ENCODE assay signal across 1 cellular context in genomic region chr17:17811381-17812210, GRCh38.
TF ChIP-seq lines count a peak whose summit lies in the region.

No MANE protein-coding gene starts in this region.

TF ChIP-seq in HEK293, 187 proteins besides CTCF, POLR2A, EP300 and RAD21 (continued from another document and continues in another):
- TF ChIP-seq REPIN1 (tag by site-specific recombination; IDR thresholded peaks at IDR 0.05; ENCODE audit: low read depth) = no peak
- TF ChIP-seq ZNF426 (tag by site-specific recombination; IDR thresholded peaks at IDR 0.05) = no peak
- TF ChIP-seq FEZF1 (tag by site-specific recombination; IDR thresholded peaks at IDR 0.05) = no peak
- no peak for TF ChIP-seq ZNF558 (tag by site-specific recombination; IDR thresholded peaks at IDR 0.05)
- no peak for TF ChIP-seq ZNF214 (tag by site-specific recombination; IDR thresholded peaks at IDR 0.05; ENCODE audit: borderline replicate concordance)
- no peak for TF ChIP-seq ZNF837 (tag by site-specific recombination; IDR thresholded peaks at IDR 0.05)
- TF ChIP-seq TRIM28 (IDR thresholded peaks at IDR 0.05; ENCODE audit: borderline replicate concordance, low read length) = no peak
- no peak for TF ChIP-seq ZBTB44 (tag by site-specific recombination; IDR thresholded peaks at IDR 0.05)
- TF ChIP-seq ZNF707 (tag by site-specific recombination; IDR thresholded peaks at IDR 0.05) = no peak
- TF ChIP-seq KLF9 (tag by site-specific recombination; IDR thresholded peaks at IDR 0.05; ENCODE audit: low read depth) = no peak
- no peak for TF ChIP-seq ZNF473 (tag by site-specific recombination; IDR thresholded peaks at IDR 0.05)
- TF ChIP-seq ZNF404 (tag by site-specific recombination; IDR thresholded peaks at IDR 0.05) = no peak
- no peak for TF ChIP-seq ZNF704 (tag by site-specific recombination; IDR thresholded peaks at IDR 0.05)
- TF ChIP-seq BCL11B (tag by site-specific recombination; IDR thresholded peaks at IDR 0.05; ENCODE audit: low read depth) = no peak
- no peak for TF ChIP-seq ZNF658 (tag by site-specific recombination; IDR thresholded peaks at IDR 0.05)
- TF ChIP-seq MEIS1 (CRISPR knock-in tag; IDR thresholded peaks at IDR 0.05; ENCODE audit: borderline replicate concordance) = no peak
- no peak for TF ChIP-seq ZNF112 (tag by site-specific recombination; IDR thresholded peaks at IDR 0.05)
- no peak; the same call in 1 of the 2 replicates for TF ChIP-seq PRDM10 (tag by site-specific recombination; IDR thresholded peaks at IDR 0.05)
- no peak for TF ChIP-seq ZSCAN23 (tag by site-specific recombination; IDR thresholded peaks at IDR 0.05)
- no peak for TF ChIP-seq ZNF777 (tag by site-specific recombination; IDR thresholded peaks at IDR 0.05; ENCODE audit: borderline replicate concordance)
- TF ChIP-seq YY2 (tag by site-specific recombination; IDR thresholded peaks at IDR 0.05) = no peak
- TF ChIP-seq ZEB2 (tag by site-specific recombination; IDR thresholded peaks at IDR 0.05) = no peak
- TF ChIP-seq IKZF3 (tag by site-specific recombination; IDR thresholded peaks at IDR 0.05) = no peak
- no peak for TF ChIP-seq ZBTB8A (tag by site-specific recombination; IDR thresholded peaks at IDR 0.05)
- no peak for TF ChIP-seq ZNF324 (tag by site-specific recombination; IDR thresholded peaks at IDR 0.05)
- no peak for TF ChIP-seq ZNF626 (tag by site-specific recombination; IDR thresholded peaks at IDR 0.05)
- TF ChIP-seq ZBTB6 (tag by site-specific recombination; IDR thresholded peaks at IDR 0.05) = no peak
- TF ChIP-seq ZNF18 (tag by site-specific recombination; IDR thresholded peaks at IDR 0.05) = no peak
- no peak for TF ChIP-seq REST (tag by site-specific recombination; IDR thresholded peaks at IDR 0.05)
- no peak for TF ChIP-seq ZNF24 (tag by site-specific recombination; IDR thresholded peaks at IDR 0.05)
- no peak for TF ChIP-seq ZNF423 (tag by site-specific recombination; IDR thresholded peaks at IDR 0.05)
- TF ChIP-seq ZNF488 (tag by site-specific recombination; IDR thresholded peaks at IDR 0.05) = no peak
- TF ChIP-seq ZIC2 (tag by site-specific recombination; IDR thresholded peaks at IDR 0.05) = no peak
- TF ChIP-seq GLI4 (tag by site-specific recombination; IDR thresholded peaks at IDR 0.05) = no peak
- TF ChIP-seq WT1 (tag by site-specific recombination; IDR thresholded peaks at IDR 0.05) = peak; percentile 71
- no peak for TF ChIP-seq PRDM6 (tag by site-specific recombination; IDR thresholded peaks at IDR 0.05)
- TF ChIP-seq ZNF221 (tag by site-specific recombination; IDR thresholded peaks at IDR 0.05; ENCODE audit: borderline replicate concordance) = no peak
- TF ChIP-seq ELK4 (IDR thresholded peaks at IDR 0.05; ENCODE audit: borderline replicate concordance, low read depth, low read length) = no peak
- TF ChIP-seq ZBTB17 (tag by site-specific recombination; IDR thresholded peaks at IDR 0.05) = no peak
- 0 out of 2 replicates have a peak, but pooled peaks have one; percentile 2 for TF ChIP-seq ZNF629 (tag by site-specific recombination; IDR thresholded peaks at IDR 0.05)
- no peak for TF ChIP-seq ZNF645 (tag by site-specific recombination; IDR thresholded peaks at IDR 0.05)
- no peak for TF ChIP-seq ZBTB21 (tag by site-specific recombination; IDR thresholded peaks at IDR 0.05)
- TF ChIP-seq ZBTB7A (tag by site-specific recombination; IDR thresholded peaks at IDR 0.05; ENCODE audit: low read depth) = no peak
- TF ChIP-seq GLI2 (tag by site-specific recombination; IDR thresholded peaks at IDR 0.05; ENCODE audit: borderline replicate concordance, low read depth) = no peak
- TF ChIP-seq ZNF223 (tag by site-specific recombination; IDR thresholded peaks at IDR 0.05) = no peak
- TF ChIP-seq ZNF155 (tag by site-specific recombination; IDR thresholded peaks at IDR 0.05) = no peak
- TF ChIP-seq YY1 (tag by site-specific recombination; IDR thresholded peaks at IDR 0.05) = no peak
- TF ChIP-seq ZNF701 (tag by site-specific recombination; IDR thresholded peaks at IDR 0.05) = no peak
- no peak for TF ChIP-seq PBX3 (CRISPR knock-in tag; IDR thresholded peaks at IDR 0.05)
